In the genomic region with DNA sequence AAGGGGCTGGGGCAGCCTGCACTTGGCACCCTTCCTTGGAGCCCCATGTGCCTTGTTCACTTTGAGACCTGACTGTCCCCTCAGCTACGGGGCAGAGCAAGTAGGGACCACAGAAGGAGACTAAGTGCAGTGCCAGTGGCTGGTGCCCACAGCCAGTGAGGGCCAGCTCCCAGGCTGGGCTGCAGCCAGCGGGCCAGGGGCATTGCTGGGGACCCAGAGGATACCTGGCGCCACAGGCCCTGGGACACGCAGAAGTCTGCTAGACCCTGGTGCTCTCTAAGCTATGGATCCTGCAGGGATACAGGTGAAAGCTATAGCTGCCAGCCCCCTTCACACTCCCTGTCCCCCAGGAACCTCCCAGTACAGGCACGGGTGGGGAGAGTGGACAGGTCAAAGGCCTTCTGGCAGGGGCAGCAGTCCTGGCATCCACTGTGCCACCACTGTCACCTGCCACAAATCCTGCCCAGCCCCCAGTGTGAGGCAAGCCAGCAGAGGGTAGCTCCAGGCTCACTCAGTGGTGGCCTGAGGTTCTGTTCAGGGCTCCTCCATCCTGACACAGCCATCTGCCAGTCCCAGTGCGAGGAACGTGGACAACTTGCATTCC, we compare ENCODE assay signal across 24 cellular contexts. TPM values are rescaled to one million over a fixed set of nuclear protein-coding genes. Genes with fewer than 3 reads are reported as not detected.
A peak's percentile ranks its signal among the peaks of the same experiment; 100 is the strongest.
DNase-seq lines count a peak whose midpoint lies in the region; ATAC-seq, FAIRE-seq and TF ChIP-seq lines count a peak whose summit lies in the region.
"Had no signal": no experiment of that assay in that cellular context is flagged by ENCODE, and none has a peak within 500 bp of the region (broad histone marks: within the 10 kb centered on the region; RNA-seq: fewer than 3 reads in every experiment).

No MANE protein-coding gene starts in this region.

- H3K4me2 ChIP-seq in neuronal stem cell (ENCODE audit: insufficient read depth, low read length, poor library complexity, severe bottlenecking): no peak overlapping the region
- H3K4me2 ChIP-seq: KMS-11 had no signal

- H3K27ac ChIP-seq in kidney (ENCODE audit: low read depth in 2 of 2, low read length in 2 of 2): peak overlapping the region; percentile 32 to 79
- no peak overlapping the region for H3K27ac ChIP-seq in neuronal stem cell (replicated peaks; ENCODE audit: low read length)
- H3K27ac ChIP-seq: KMS-11 had no signal

- H2AFZ ChIP-seq in neuronal stem cell (ENCODE audit: low read length): no peak overlapping the region

- H3K9ac ChIP-seq in kidney (ENCODE audit: low read length in 2 of 2) (peak overlapping the region in 1 of 2 donors; percentile 80), neuronal stem cell (ENCODE audit: low read depth, low read length, poor library complexity) (no peak overlapping the region)
- H3K9ac ChIP-seq: KMS-11 had no signal

- ATAC-seq in Right ventricle myocardium inferior: no peak
- no peak for ATAC-seq in stimulated activated memory B cell treated with anti-CD40 and anti-IgM and Interleukin-4, amounts not matched to agents 10 μg/mL and 1 μg/mL and 100 μg/mL, for 72 hours
- ATAC-seq: HCT116 had no signal

- no CpG with 5 or more reads among the region's 7 CpGs for WGBS in neuronal stem cell (ENCODE audit: extremely low coverage in 2 of 2, insufficient read length in 2 of 2, insufficient replicate concordance in 1 of 2), 2 donors

- no peaks in the 10 kb centered on the region for H3K79me1 ChIP-seq in neuronal stem cell (ENCODE audit: low read depth, low read length)

- no peak for FAIRE-seq in kidney (lab: Jason Lieb, UNC)
- FAIRE-seq: D721Med, G401.6, GM12891 had no signal

- no peaks in the 10 kb centered on the region for H3K36me3 ChIP-seq in kidney (ENCODE audit: control insufficient read depth in 1 of 2, insufficient read depth in 2 of 2, low read length in 2 of 2)
- no peaks in the 10 kb centered on the region for H3K36me3 ChIP-seq in neuronal stem cell (replicated peaks in 1 of 2; ENCODE audit: control insufficient read depth in 2 of 2, insufficient read depth in 2 of 2, low read length in 2 of 2)

- peaks cover 12% of the 10 kb centered on the region for H3K4me1 Mint-ChIP-seq in stimulated activated memory B cell treated with anti-CD40 and anti-IgM and Interleukin-4, amounts not matched to agents 10 μg/mL and 1 μg/mL and 100 μg/mL, for 72 hours

- peak overlapping the region; percentile 6 for H2AK5ac ChIP-seq in neuronal stem cell (ENCODE audit: low read depth, low read length)

- H3K9me3 Mint-ChIP-seq in stimulated activated memory B cell treated with anti-CD40 and anti-IgM and Interleukin-4, amounts not matched to agents 10 μg/mL and 1 μg/mL and 100 μg/mL, for 72 hours: no peaks in the 10 kb centered on the region
- H3K9me3 Mint-ChIP-seq: CD4-positive, alpha-beta T cell; IgD-negative memory B cell had no signal

- H3K4me1 ChIP-seq in kidney (ENCODE audit: control insufficient read depth in 1 of 2, insufficient read depth in 1 of 2, low read depth in 1 of 2, low read length in 2 of 2): peaks cover 5 to 22% of the 10 kb centered on the region in 2 donors
- peaks cover 10 to 11% of the 10 kb centered on the region in 2 donors for H3K4me1 ChIP-seq in neuronal stem cell (ENCODE audit: control insufficient read depth in 2 of 2, insufficient read depth in 1 of 2, low read depth in 1 of 2, low read length in 2 of 2)

- no peak overlapping the region for H4K8ac ChIP-seq in neuronal stem cell (ENCODE audit: low read depth, low read length)

- H3K27me3 ChIP-seq in neuronal stem cell (ENCODE audit: control insufficient read depth in 3 of 3, insufficient read depth in 3 of 3, low read depth in 1 of 3, low read length in 3 of 3): peaks cover 0 to 75% (median 0%) of the 10 kb centered on the region in 3 experiments

- no peak overlapping the region for H3K27ac Mint-ChIP-seq in stimulated activated memory B cell treated with anti-CD40 and anti-IgM and Interleukin-4, amounts not matched to agents 10 μg/mL and 1 μg/mL and 100 μg/mL, for 72 hours
- H3K27ac Mint-ChIP-seq: CD4-positive, alpha-beta T cell; IgD-negative memory B cell had no signal

- peak overlapping the region; percentile 24 for H4K91ac ChIP-seq in neuronal stem cell (ENCODE audit: low read depth, low read length, poor library complexity)

- H3K9me3 ChIP-seq in kidney (ENCODE audit: control insufficient read depth in 1 of 2, low read length in 2 of 2) (no peaks in the 10 kb centered on the region), neuronal stem cell (replicated peaks in 1 of 2; ENCODE audit: control insufficient read depth in 2 of 2, insufficient read depth in 1 of 2, low read depth in 1 of 2, low read length in 2 of 2) (no peaks in the 10 kb centered on the region)

- H2BK12ac ChIP-seq in neuronal stem cell (ENCODE audit: low read length): peak overlapping the region; percentile 22

- H2BK120ac ChIP-seq in neuronal stem cell (ENCODE audit: low read depth, low read length): no peak overlapping the region

- H3K14ac ChIP-seq in neuronal stem cell (ENCODE audit: low read length): peak overlapping the region; percentile 90

- peak overlapping the region; percentile 87 for H2BK15ac ChIP-seq in neuronal stem cell (ENCODE audit: low read length)

- intact Hi-C loops in Right ventricle myocardium inferior (cut with DNase I): no loop called here
- intact Hi-C loops in cardiac septum (cut with DNase I): no loop called here
- intact Hi-C loops in kidney (cut with DNase I): no loop called here

- no peak overlapping the region for H3K23ac ChIP-seq in neuronal stem cell (ENCODE audit: low read depth, low read length, poor library complexity)

- H3K36me3 Mint-ChIP-seq in stimulated activated memory B cell treated with anti-CD40 and anti-IgM and Interleukin-4, amounts not matched to agents 10 μg/mL and 1 μg/mL and 100 μg/mL, for 72 hours: no peaks in the 10 kb centered on the region
- H3K36me3 Mint-ChIP-seq: IgD-negative memory B cell had no signal

- H3K27me3 Mint-ChIP-seq in stimulated activated memory B cell treated with anti-CD40 and anti-IgM and Interleukin-4, amounts not matched to agents 10 μg/mL and 1 μg/mL and 100 μg/mL, for 72 hours: peaks cover 36% of the 10 kb centered on the region

- no peak for TF ChIP-seq CTCF in kidney (IDR thresholded peaks at IDR 0.05; ENCODE audit: borderline replicate concordance, extremely low read depth, insufficient read depth)
- TF ChIP-seq CTCF in foreskin fibroblast (IDR thresholded peaks at IDR 0.05; ENCODE audit: low read depth, low read length): no peak

- H3K4me3 ChIP-seq in kidney (ENCODE audit: low read length in 2 of 2) (no peak overlapping the region), neuronal stem cell (ENCODE audit: low read length in 2 of 2) (no peak overlapping the region), foreskin fibroblast (ENCODE audit: low read depth in 1 of 2, low read length in 2 of 2) (no peak overlapping the region)

- no peak overlapping the region for H2BK5ac ChIP-seq in neuronal stem cell (ENCODE audit: low read length)

- peak; percentile 59 for DNase-seq in Right ventricle myocardium inferior (ENCODE audit: missing footprints)
- DNase-seq in cardiac septum (ENCODE audit: low spot score): no peak
- DNase-seq in kidney: no peak
- DNase-seq in neuronal stem cell (ENCODE audit: low spot score): no peak
- DNase-seq in foreskin fibroblast: no peak
- no peak for DNase-seq in NCI-H774 (lab: John Stamatoyannopoulos, UW)
- DNase-seq: 8988T; CD4-positive, alpha-beta T cell; MM.1S; NCI-H2029; NCI-H2227 treated with DMSO at 0.1 percent for 48 hours; NCI-H526 treated with DMSO at 0.1 percent for 48 hours; RPMI8226; SHP77 treated with DMSO at 0.1 percent for 48 hours had no signal

- no peak overlapping the region for H3K4ac ChIP-seq in neuronal stem cell (ENCODE audit: low read length)

- H3K18ac ChIP-seq in neuronal stem cell (ENCODE audit: low read length): peak overlapping the region; percentile 44

- no peak overlapping the region for H3K4me3 Mint-ChIP-seq in stimulated activated memory B cell treated with anti-CD40 and anti-IgM and Interleukin-4, amounts not matched to agents 10 μg/mL and 1 μg/mL and 100 μg/mL, for 72 hours
- H3K4me3 Mint-ChIP-seq: CD4-positive, alpha-beta T cell; IgD-negative memory B cell had no signal

RNA-seq across cellular contexts. Expression of a gene that starts 1.3 kb away (rescaled TPM):
- total RNA-seq in Right ventricle myocardium inferior: 0.19 TPM
- 1.2 TPM for total RNA-seq in cardiac septum
- total RNA-seq in kidney: 7.8 TPM
- 187 TPM for polyA plus RNA-seq in kidney (ENCODE audit: insufficient read depth, low read depth, low replicate concordance)
- polyA plus RNA-seq in neuronal stem cell (2013, experiment 1 of 2): 0.13 TPM
- polyA plus RNA-seq in neuronal stem cell (2013, experiment 2 of 2): 0.08 TPM
- total RNA-seq: CD4-positive, alpha-beta T cell; H4; NCI-H460 had no signal
- polyA plus RNA-seq: IgD-negative memory B cell had no signal

RNA-seq across cellular contexts. Expression of a gene that starts 5.3 kb away (rescaled TPM):
- total RNA-seq in Right ventricle myocardium inferior: 4,074 TPM
- total RNA-seq in cardiac septum: 3,889 TPM
- total RNA-seq in kidney: 29.1 TPM
- polyA plus RNA-seq in kidney (ENCODE audit: insufficient read depth, low read depth, low replicate concordance): 17.0 TPM
- polyA plus RNA-seq in neuronal stem cell (2013, experiment 1 of 2): not detected
- not detected for polyA plus RNA-seq in neuronal stem cell (2013, experiment 2 of 2)
- total RNA-seq: CD4-positive, alpha-beta T cell; H4; NCI-H460 had no signal
- polyA plus RNA-seq: IgD-negative memory B cell had no signal

RNA-seq across cellular contexts. Expression of a gene that starts 19.1 kb away (rescaled TPM):
- 0.41 TPM for total RNA-seq in Right ventricle myocardium inferior
- not detected for total RNA-seq in cardiac septum
- 0.22 TPM for total RNA-seq in kidney
- polyA plus RNA-seq in kidney (ENCODE audit: insufficient read depth, low read depth, low replicate concordance): 4.0 TPM
- polyA plus RNA-seq in neuronal stem cell (2013, experiment 1 of 2): not detected
- not detected for polyA plus RNA-seq in neuronal stem cell (2013, experiment 2 of 2)
- total RNA-seq: CD4-positive, alpha-beta T cell; H4; NCI-H460 had no signal
- polyA plus RNA-seq: BJ, IgD-negative memory B cell had no signal

RNA-seq across cellular contexts. Expression of a gene that starts 20.4 kb away (rescaled TPM):
- total RNA-seq in Right ventricle myocardium inferior: 2.2 TPM
- 2.0 TPM for total RNA-seq in cardiac septum
- total RNA-seq in kidney: 60.6 TPM
- 519 TPM for polyA plus RNA-seq in kidney (ENCODE audit: insufficient read depth, low read depth, low replicate concordance)
- 2.9 TPM for polyA plus RNA-seq in neuronal stem cell (2013, experiment 1 of 2)
- 2.7 TPM for polyA plus RNA-seq in neuronal stem cell (2013, experiment 2 of 2)
- total RNA-seq: CD4-positive, alpha-beta T cell; H4 had no signal
- polyA plus RNA-seq: IgD-negative memory B cell had no signal

RNA-seq across cellular contexts. Expression of a gene that starts 47.3 kb away (rescaled TPM):
- 23.4 TPM for total RNA-seq in Right ventricle myocardium inferior
- 24.9 TPM for total RNA-seq in cardiac septum
- 41.5 TPM for total RNA-seq in kidney
- 33.1 TPM for polyA plus RNA-seq in kidney (ENCODE audit: insufficient read depth, low read depth, low replicate concordance)
- 26.5 TPM for polyA plus RNA-seq in neuronal stem cell (2013, experiment 1 of 2)
- polyA plus RNA-seq in neuronal stem cell (2013, experiment 2 of 2): 28.4 TPM

Comparison
In these comparisons a context has a peak if more than half of its experiments do, and no peak if none do; other contexts are left out.
1. RNA of a gene that starts 5.3 kb away (total RNA-seq): 4,074 TPM in Right ventricle myocardium inferior (single experiment) and 3,889 TPM in cardiac septum (single experiment); 29.1 TPM in kidney (single experiment); every median in the first group is over 100 times any median in the second.